5 cellular contexts compared by ENCODE assay signal in genomic region chr12:54092943-54093342, GRCh38. TPM values are rescaled to one million over a fixed set of nuclear protein-coding genes. Genes with fewer than 3 reads are reported as not detected.
"Had no signal": no experiment of that assay in that cellular context is flagged by ENCODE, and none has a peak within 500 bp of the region (broad histone marks: within the 10 kb centered on the region; RNA-seq: fewer than 3 reads in every experiment).

No MANE protein-coding gene starts in this region.

RNA-seq across cellular contexts. Expression of gene HOXC4, which starts 39.3 kb away (rescaled TPM):
- total RNA-seq: colonic mucosa, dermis blood vessel endothelial cell, dermis microvascular lymphatic vessel endothelial cell, endodermal cell, frontal cortex had no signal
